27 cellular contexts compared by ENCODE assay signal in the genomic region with DNA sequence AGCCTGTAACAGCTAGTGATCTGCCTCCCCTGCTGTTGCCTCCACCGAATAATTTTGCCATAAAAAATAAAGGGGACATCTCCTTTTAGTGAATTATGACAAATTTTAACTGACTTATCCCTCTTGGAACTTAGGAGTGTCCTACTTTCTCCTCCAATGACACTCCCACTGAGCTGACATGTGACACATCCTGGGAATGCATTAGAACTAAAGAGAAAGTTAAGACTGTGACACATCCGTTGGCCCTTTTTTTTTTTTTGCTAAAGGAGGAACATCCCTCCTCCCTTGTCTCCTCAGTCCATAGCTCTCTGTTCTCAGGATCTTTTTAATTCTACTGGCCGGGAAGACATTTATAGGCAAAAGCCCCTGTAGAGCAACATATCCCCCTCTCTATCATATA.
"Had no signal": no experiment of that assay in that cellular context is flagged by ENCODE, and none has a peak within 500 bp of the region (broad histone marks: within the 10 kb centered on the region; RNA-seq: fewer than 3 reads in every experiment).

No MANE protein-coding gene starts in this region.

- H3K4me1 ChIP-seq: ascending aorta, breast epithelium, colonic mucosa, esophagus squamous epithelium, gastroesophageal sphincter had no signal

- H3K36me3 Mint-ChIP-seq: activated naive CD4-positive, alpha-beta T cell treated with anti-CD3 and anti-CD28 coated beads, Interleukin-2, amount 10 ng/mL, durations not matched to agents 7 days and 5 days; activated naive CD8-positive, alpha-beta T cell treated with anti-CD3 and anti-CD28 coated beads, Interleukin-2, amount 10 ng/mL, durations not matched to agents 7 days and 5 days had no signal

- H3K27me3 Mint-ChIP-seq: activated CD4-positive, alpha-beta memory T cell treated with anti-CD3 and anti-CD28 coated beads, Interleukin-2, amount 10 ng/mL, durations not matched to agents 7 days and 5 days; activated CD4-positive, alpha-beta T cell treated with anti-CD3 and anti-CD28 coated beads, Interleukin-2, amount 10 ng/mL, durations not matched to agents 7 days and 5 days; activated naive CD4-positive, alpha-beta T cell treated with anti-CD3 and anti-CD28 coated beads, Interleukin-2, amount 10 ng/mL, durations not matched to agents 7 days and 5 days; activated naive CD8-positive, alpha-beta T cell treated with anti-CD3 and anti-CD28 coated beads, Interleukin-2, amount 10 ng/mL, durations not matched to agents 7 days and 5 days; activated T-cell treated with anti-CD3 and anti-CD28 coated beads, Interleukin-2, amount 50 U/mL, for 24 hours had no signal

- H3K27me3 ChIP-seq: ascending aorta, breast epithelium, cardiac muscle cell, colonic mucosa, esophagus squamous epithelium, gastroesophageal sphincter had no signal

- H3K4me1 Mint-ChIP-seq: activated CD4-positive, alpha-beta memory T cell treated with anti-CD3 and anti-CD28 coated beads, Interleukin-2, amount 10 ng/mL, durations not matched to agents 7 days and 5 days; activated CD4-positive, alpha-beta T cell treated with anti-CD3 and anti-CD28 coated beads, Interleukin-2, amount 10 ng/mL, durations not matched to agents 7 days and 5 days; activated naive CD4-positive, alpha-beta T cell treated with anti-CD3 and anti-CD28 coated beads, Interleukin-2, amount 10 ng/mL, durations not matched to agents 7 days and 5 days; activated naive CD8-positive, alpha-beta T cell treated with anti-CD3 and anti-CD28 coated beads, Interleukin-2, amount 10 ng/mL, durations not matched to agents 7 days and 5 days had no signal

- H3K9me3 Mint-ChIP-seq: activated CD4-positive, alpha-beta T cell treated with anti-CD3 and anti-CD28 coated beads, Interleukin-2, amount 10 ng/mL, durations not matched to agents 7 days and 5 days had no signal

- ATAC-seq: activated naive CD4-positive, alpha-beta T cell treated with anti-CD3 and anti-CD28 coated beads, Interleukin-2, amount 50 U/mL, for 72 hours; activated T-cell treated with anti-CD3 and anti-CD28 coated beads, Interleukin-2, amount 50 U/mL, for 72 hours; gastroesophageal sphincter had no signal

- DNase-seq: activated CD4-positive, alpha-beta memory T cell treated with anti-CD3 and anti-CD28 coated beads, Interleukin-2, amount 10 ng/mL, durations not matched to agents 7 days and 5 days; activated CD4-positive, alpha-beta T cell treated with anti-CD3 and anti-CD28 coated beads for 1 hour; activated CD4-positive, alpha-beta T cell treated with anti-CD3 and anti-CD28 coated beads for 4 hours; activated CD4-positive, alpha-beta T cell treated with anti-CD3 and anti-CD28 coated beads, Interleukin-2, amount 10 ng/mL, durations not matched to agents 7 days and 5 days; activated CD4-positive, alpha-beta T cell treated with anti-CD3 and anti-CD28 coated beads, Interleukin-2, amount 50 U/mL, for 4 hours; activated CD8-positive, alpha-beta memory T cell treated with anti-CD3 and anti-CD28 coated beads, Interleukin-2, amount 50 U/mL, for 48 hours; activated gamma-delta T cell; activated naive CD4-positive, alpha-beta T cell; activated naive CD4-positive, alpha-beta T cell treated with anti-CD3 and anti-CD28 coated beads, Interleukin-2, amount 10 ng/mL, durations not matched to agents 7 days and 5 days; activated naive CD8-positive, alpha-beta T cell treated with anti-CD3 and anti-CD28 coated beads, Interleukin-2, amount 10 ng/mL, durations not matched to agents 7 days and 5 days; activated T-cell treated with anti-CD3 and anti-CD28 coated beads for 4 hours; activated T-cell treated with anti-CD3 and anti-CD28 coated beads, Interleukin-2, amount 50 U/mL, for 24 hours; activated T-cell treated with anti-CD3 and anti-CD28 coated beads, Interleukin-2, amount 50 U/mL, for 72 hours; central memory CD4-positive, alpha-beta T cell; cerebellar nuclear complex; colonic mucosa; effector CD8-positive, alpha-beta T cell; esophagus squamous epithelium; foreskin melanocyte; T-helper 2 cell had no signal

- H3K4me3 Mint-ChIP-seq: activated CD4-positive, alpha-beta memory T cell treated with anti-CD3 and anti-CD28 coated beads, Interleukin-2, amount 10 ng/mL, durations not matched to agents 7 days and 5 days; activated CD4-positive, alpha-beta T cell treated with anti-CD3 and anti-CD28 coated beads, Interleukin-2, amount 10 ng/mL, durations not matched to agents 7 days and 5 days; activated naive CD4-positive, alpha-beta T cell treated with anti-CD3 and anti-CD28 coated beads, Interleukin-2, amount 10 ng/mL, durations not matched to agents 7 days and 5 days; activated naive CD8-positive, alpha-beta T cell treated with anti-CD3 and anti-CD28 coated beads, Interleukin-2, amount 10 ng/mL, durations not matched to agents 7 days and 5 days; activated T-cell treated with anti-CD3 and anti-CD28 coated beads, Interleukin-2, amount 50 U/mL, for 24 hours; activated T-cell treated with anti-CD3 and anti-CD28 coated beads, Interleukin-2, amount 50 U/mL, for 72 hours; brain had no signal

- H3K27ac Mint-ChIP-seq: activated CD4-positive, alpha-beta memory T cell treated with anti-CD3 and anti-CD28 coated beads, Interleukin-2, amount 10 ng/mL, durations not matched to agents 7 days and 5 days; activated CD4-positive, alpha-beta T cell treated with anti-CD3 and anti-CD28 coated beads, Interleukin-2, amount 10 ng/mL, durations not matched to agents 7 days and 5 days; activated naive CD4-positive, alpha-beta T cell treated with anti-CD3 and anti-CD28 coated beads, Interleukin-2, amount 10 ng/mL, durations not matched to agents 7 days and 5 days; activated naive CD4-positive, alpha-beta T cell treated with anti-CD3 and anti-CD28 coated beads, Interleukin-2, amount 50 U/mL, for 72 hours; activated naive CD8-positive, alpha-beta T cell treated with anti-CD3 and anti-CD28 coated beads, Interleukin-2, amount 10 ng/mL, durations not matched to agents 7 days and 5 days; activated T-cell treated with anti-CD3 and anti-CD28 coated beads, Interleukin-2, amount 50 U/mL, for 24 hours; activated T-cell treated with anti-CD3 and anti-CD28 coated beads, Interleukin-2, amount 50 U/mL, for 72 hours; brain had no signal

- H3K4me3 ChIP-seq: ascending aorta, breast epithelium, cardiac muscle cell, colonic mucosa, esophagus squamous epithelium, gastroesophageal sphincter had no signal

- H3K36me3 ChIP-seq: ascending aorta, breast epithelium, cardiac muscle cell, colonic mucosa, esophagus squamous epithelium, gastroesophageal sphincter had no signal

- H3K9me3 ChIP-seq: ascending aorta, breast epithelium, colonic mucosa, esophagus squamous epithelium, gastroesophageal sphincter had no signal

- H3K27ac ChIP-seq: ascending aorta, breast epithelium, cardiac muscle cell, colonic mucosa, epithelial cell of prostate, esophagus squamous epithelium, gastroesophageal sphincter had no signal
